In genomic region chr9:95284152-95284551, GRCh38 we compare ENCODE assay signal across 18 cellular contexts. TPM values are rescaled to one million over a fixed set of nuclear protein-coding genes. Genes with fewer than 3 reads are reported as not detected.
DNase-seq lines count a peak whose midpoint lies in the region; TF ChIP-seq lines count a peak whose summit lies in the region.
"Had no signal": no experiment of that assay in that cellular context is flagged by ENCODE, and none has a peak within 500 bp of the region (broad histone marks: within the 10 kb centered on the region; RNA-seq: fewer than 3 reads in every experiment).

No MANE protein-coding gene starts in this region.

- H3K9me3 ChIP-seq in transverse colon = peaks cover 11 to 12% of the 10 kb centered on the region in 2 donors

- peak overlapping the region; percentile 55 for H3K27ac ChIP-seq in VCaP
- H3K27ac ChIP-seq in transverse colon = peak overlapping the region in 3 of 4 donors; percentile 6 to 32 (median 23)
- H3K27ac ChIP-seq: 22Rv1, tibial nerve had no signal

- 62 to 66% methylated on average over 3 to 4 of the region's 4 CpGs for WGBS in transverse colon (ENCODE audit: low coverage in 1 of 2), 2 donors

- in situ Hi-C loops in transverse colon (cut with MboI; ENCODE audit: low pct_ligation_motif_present in 1 of 4, low pct_unique_long_range_greater_than_20kb in 1 of 4, low sequenced_read_pairs in 3 of 4) = no loop called here

- no peaks in the 10 kb centered on the region for H3K36me3 ChIP-seq in transverse colon
- H3K36me3 ChIP-seq: tibial nerve had no signal

- TF ChIP-seq POLR2A in transverse colon (IDR thresholded peaks at IDR 0.05) = no peak

- no peak for TF ChIP-seq EP300 in transverse colon (IDR thresholded peaks at IDR 0.05; ENCODE audit: low read depth)

- H3K4me3 ChIP-seq in transverse colon = no peak overlapping the region
- H3K4me3 ChIP-seq: tibial nerve had no signal

- no peaks in the 10 kb centered on the region for H3K27me3 ChIP-seq in transverse colon
- H3K27me3 ChIP-seq: tibial nerve had no signal

- intact Hi-C loops in transverse colon (cut with DNase I; ENCODE audit: low total_unique reads) = no loop called here

- TF ChIP-seq CTCF in VCaP (conservative IDR thresholded peaks at IDR 0.05) (no peak), transverse colon (IDR thresholded peaks at IDR 0.05) (no peak)

- DNase-seq in NCI-H2107 treated with DMSO at 0.1 percent for 48 hours (lab: John Stamatoyannopoulos, UW; ENCODE audit: unreplicated experiment) = peak; percentile 50
- DNase-seq in NCI-H2107 (lab: John Stamatoyannopoulos, UW) = no peak
- DNase-seq in hepatic stellate cell (ENCODE audit: low spot score) = peak; percentile 17
- DNase-seq in transverse colon = no peak
- DNase-seq in DMS114 treated with DMSO at 0.1 percent for 48 hours (lab: John Stamatoyannopoulos, UW; ENCODE audit: unreplicated experiment) = no peak
- DNase-seq in amniotic stem cell (lab: John Stamatoyannopoulos, UW) = no peak
- no peak for DNase-seq in middle frontal gyrus (ENCODE audit: extremely low spot score, low spot score)
- DNase-seq: aorta; CD4-positive, alpha-beta T cell; mesendoderm; NCI-H2081; NCI-H748 treated with DMSO at 0.1 percent for 48 hours; stimulated activated CD4-positive, alpha-beta T cell treated with anti-CD3 and anti-CD28 coated beads, Interleukin-15, amount 100 ng/mL, for 24 hours; stimulated activated naive B cell treated with anti-CD40 and anti-IgM and Interleukin-4, amounts not matched to agents 10 μg/mL and 1 μg/mL and 100 μg/mL, for 72 hours; T-helper 9 cell had no signal

- H3K4me1 ChIP-seq in transverse colon = no peaks in the 10 kb centered on the region

RNA-seq across cellular contexts. Expression of gene FANCC, which starts 33.4 kb away (rescaled TPM):
- total RNA-seq in transverse colon = 10 to 100 TPM in 1 of 4 donors, 1 to 10 TPM in 3; 4.0 to 10.3 (median 9.5) TPM

Comparison
In these comparisons a context has a peak if more than half of its experiments do, and no peak if none do; other contexts are left out.
1. DNase-seq: peak in NCI-H2107 treated with DMSO at 0.1 percent for 48 hours (single experiment) and hepatic stellate cell (single experiment); none in NCI-H2107 (single experiment), transverse colon (single experiment), DMS114 treated with DMSO at 0.1 percent for 48 hours (single experiment), amniotic stem cell (single experiment) and middle frontal gyrus (single experiment).